Comparison of ENCODE assay signal across 8 cellular contexts in genomic region chr2:128026422-128027277, GRCh38. TPM values are rescaled to one million over a fixed set of nuclear protein-coding genes. Genes with fewer than 3 reads are reported as not detected.
A peak's percentile ranks its signal among the peaks of the same experiment; 100 is the strongest.
DNase-seq lines count a peak whose midpoint lies in the region; ATAC-seq and TF ChIP-seq lines count a peak whose summit lies in the region.

No MANE protein-coding gene starts in this region.

- H3K36me3 Mint-ChIP-seq in CD4-positive, CD25-positive, alpha-beta regulatory T cell, result peaks cover 6% of the 10 kb centered on the region

- H3K4me3 ChIP-seq in CD4-positive, CD25-positive, alpha-beta regulatory T cell (ENCODE audit: low read depth, low read length), result peak overlapping the region; percentile 71
- H3K4me3 ChIP-seq in SJCRH30, result peak overlapping the region; percentile 99
- H3K4me3 ChIP-seq in esophagus muscularis mucosa, result peak overlapping the region; percentile 87 to 98 (median 95)
- H3K4me3 ChIP-seq in ovary, result peak overlapping the region; percentile 100

- H3K4me1 ChIP-seq in CD4-positive, CD25-positive, alpha-beta regulatory T cell (ENCODE audit: control insufficient read depth, insufficient read depth, low read length, poor library complexity, severe bottlenecking), result peaks cover 14% of the 10 kb centered on the region
- H3K4me1 ChIP-seq in SJCRH30 (0 out of 2 replicates have a peak, but pooled peaks cover 4% of the 10 kb centered on the region), esophagus muscularis mucosa (peaks cover 12 to 26% (median 21%) of the 10 kb centered on the region in 4 donors), ovary (ENCODE audit: insufficient read depth) (no peaks in the 10 kb centered on the region)

- TF ChIP-seq POLR2A in esophagus muscularis mucosa (IDR thresholded peaks at IDR 0.05; ENCODE audit: low read depth) (no peak), ovary (IDR thresholded peaks at IDR 0.05) (no peak)

- peaks cover 4% of the 10 kb centered on the region for H3K36me3 ChIP-seq in CD4-positive, CD25-positive, alpha-beta regulatory T cell (ENCODE audit: control insufficient read depth, insufficient read depth, low read length)
- H3K36me3 ChIP-seq in SJCRH30 (peaks cover 16% of the 10 kb centered on the region), esophagus muscularis mucosa (peaks cover 0 to 12% (median 3%) of the 10 kb centered on the region in 4 donors), ovary (no peaks in the 10 kb centered on the region)

- H3K27ac ChIP-seq in CD4-positive, CD25-positive, alpha-beta regulatory T cell (ENCODE audit: insufficient read depth, low read length, poor library complexity, severe bottlenecking), result peak overlapping the region; percentile 67
- H3K27ac ChIP-seq in SJCRH30 (peak overlapping the region; percentile 18; the same call in 1 of the 2 replicates), esophagus muscularis mucosa (replicated peaks in 1 of 4) (peak overlapping the region; percentile 95 to 99 (median 96)), ovary (peak overlapping the region; percentile 45 to 96)

- H3K27me3 Mint-ChIP-seq in CD4-positive, CD25-positive, alpha-beta regulatory T cell, result no peaks in the 10 kb centered on the region

- 2% methylated on average over 26 of the region's 57 CpGs for WGBS in esophagus muscularis mucosa
- WGBS in ovary, 3 donors, result 0 to 1% (median 1%) methylated on average over 50 to 57 of the region's 57 CpGs

- peak overlapping the region; percentile 68 to 95 (median 93) for H3K27ac Mint-ChIP-seq in CD4-positive, CD25-positive, alpha-beta regulatory T cell

- H3K9me3 Mint-ChIP-seq in CD4-positive, CD25-positive, alpha-beta regulatory T cell, result peaks cover 0 to 2% (median 0%) of the 10 kb centered on the region in 7 donors

- ATAC-seq in CD4-positive, CD25-positive, alpha-beta regulatory T cell (ENCODE audit: low read depth in 2 of 2), result no peak
- ATAC-seq in GM21528 (IDR thresholded peaks at IDR 0.05; ENCODE audit: low FRiP score, unreplicated experiment) (peak; percentile 2), HG03108 (IDR thresholded peaks at IDR 0.05; ENCODE audit: unreplicated experiment) (no peak), GM21423 (IDR thresholded peaks at IDR 0.05; ENCODE audit: unreplicated experiment) (no peak), HG02885 (IDR thresholded peaks at IDR 0.05; ENCODE audit: poor library complexity, unreplicated experiment) (no peak)

- no peak for TF ChIP-seq CTCF in esophagus muscularis mucosa (IDR thresholded peaks at IDR 0.05)
- no peak for TF ChIP-seq CTCF in ovary (IDR thresholded peaks at IDR 0.05)

- H3K9me3 ChIP-seq in CD4-positive, CD25-positive, alpha-beta regulatory T cell (ENCODE audit: control insufficient read depth in 2 of 2, low read length in 2 of 2), result no peaks in the 10 kb centered on the region
- H3K9me3 ChIP-seq in SJCRH30 (replicated peaks) (no peaks in the 10 kb centered on the region), esophagus muscularis mucosa (no peaks in the 10 kb centered on the region), ovary (no peaks in the 10 kb centered on the region)

- H3K27me3 ChIP-seq in CD4-positive, CD25-positive, alpha-beta regulatory T cell (ENCODE audit: control insufficient read depth, insufficient read depth, low read length), result no peaks in the 10 kb centered on the region
- no peaks in the 10 kb centered on the region for H3K27me3 ChIP-seq in SJCRH30
- H3K27me3 ChIP-seq in esophagus muscularis mucosa, result peaks cover 0 to 4% (median 0%) of the 10 kb centered on the region in 4 donors
- no peaks in the 10 kb centered on the region for H3K27me3 ChIP-seq in ovary

- peaks cover 6 to 25% (median 20%) of the 10 kb centered on the region in 4 donors for H3K4me1 Mint-ChIP-seq in CD4-positive, CD25-positive, alpha-beta regulatory T cell

- intact Hi-C loops in esophagus muscularis mucosa (cut with DNase I), result loop anchor here (5.0 kb wide), 2 partner anchors 66 to 139 kb away; partner anchors contain the start of genes AMMECR1L and UGGT1
- intact Hi-C loops in ovary (cut with DNase I), result loop anchor here in 3 of 4 donors (5.0 to 10.0 kb wide), 3 partner anchors 66 to 324 kb away; partner anchors contain the start of genes SFT2D3 (in 1 of the 3) and UGGT1 (in 1 of the 3)

- TF ChIP-seq EP300 in esophagus muscularis mucosa (IDR thresholded peaks at IDR 0.05), result no peak
- no peak for TF ChIP-seq EP300 in ovary (IDR thresholded peaks at IDR 0.05)

- peak in 1 of 3 donors; percentile 11 for DNase-seq in CD4-positive, CD25-positive, alpha-beta regulatory T cell
- peak in 1 of 2 experiments; percentile 39 for DNase-seq in SJCRH30
- no peak for DNase-seq in esophagus muscularis mucosa (ENCODE audit: extremely low spot score)
- DNase-seq in ovary, result no peak

- peak overlapping the region; percentile 93 to 100 (median 96) for H3K4me3 Mint-ChIP-seq in CD4-positive, CD25-positive, alpha-beta regulatory T cell

RNA-seq across cellular contexts. Expression of gene SAP130, which starts 1.2 kb away (rescaled TPM):
- 38.0 TPM for total RNA-seq in CD4-positive, CD25-positive, alpha-beta regulatory T cell
- 10 to 100 TPM in 1 of 4 donors, 1 to 10 TPM in 3; 4.8 to 12.4 (median 6.2) TPM for polyA plus RNA-seq in CD4-positive, CD25-positive, alpha-beta regulatory T cell
- total RNA-seq in SJCRH30 (2014; rRNA removed; shearing (Covaris generic)), result 23.5 and 23.7 TPM in 2 replicates
- total RNA-seq in esophagus muscularis mucosa (10 to 100 TPM in 2 of 4 donors, 1 to 10 TPM in 2; 6.8 to 12.3 (median 10.7) TPM), ovary (10 to 100 TPM in 5 of 7 donors, 1 to 10 TPM in 2; 6.1 to 28.3 (median 25.3) TPM)
- 10 to 100 TPM; 10.5 to 24.0 TPM for polyA plus RNA-seq in ovary

Comparison
In these comparisons a context has a peak if more than half of its experiments do, and no peak if none do; other contexts are left out.
1. H3K27ac ChIP-seq: peak in every context shown above with its lines; median percentile 96 in esophagus muscularis mucosa; 70 in ovary; 67 in CD4-positive, CD25-positive, alpha-beta regulatory T cell; 18 in SJCRH30.